26 cellular contexts compared by ENCODE assay signal in genomic region chr12:16399110-16399509, GRCh38. TPM values are rescaled to one million over a fixed set of nuclear protein-coding genes. Genes with fewer than 3 reads are reported as not detected.
"Had no signal": no experiment of that assay in that cellular context is flagged by ENCODE, and none has a peak within 500 bp of the region (broad histone marks: within the 10 kb centered on the region; RNA-seq: fewer than 3 reads in every experiment).

No MANE protein-coding gene starts in this region.

- H3K27me3 ChIP-seq: breast epithelium, esophagus muscularis mucosa, hepatocyte, ovary, transverse colon, uterus had no signal

- H3K4me3 ChIP-seq: breast epithelium, coronary artery, esophagus muscularis mucosa, hepatocyte, ovary, prostate gland, transverse colon, uterus had no signal

- H3K36me3 Mint-ChIP-seq: activated naive CD8-positive, alpha-beta T cell; natural killer cell treated with Interleukin-12 subunit alpha and Interleukin-12 subunit beta and Interleukin-15 and Interleukin-18, amount 100 ng/mL, for 72 hours; stimulated activated naive B cell treated with anti-CD40 and anti-IgM and Interleukin-4, amounts not matched to agents 10 μg/mL and 1 μg/mL and 100 μg/mL, for 72 hours had no signal

- DNase-seq: activated B cell treated with CpG ODN at 0.5 μM for 24 hours; activated CD4-positive, alpha-beta T cell treated with anti-CD3 and anti-CD28 coated beads for 36 hours; activated CD4-positive, alpha-beta T cell treated with anti-CD3 and anti-CD28 coated beads, Interleukin-2, amount 50 U/mL, for 4 hours; activated CD8-positive, alpha-beta memory T cell treated with anti-CD3 and anti-CD28 coated beads for 24 hours; activated CD8-positive, alpha-beta memory T cell treated with anti-CD3 and anti-CD28 coated beads, Interleukin-2, amount 50 U/mL, for 48 hours; activated naive CD4-positive, alpha-beta T cell; activated T-cell treated with anti-CD3 and anti-CD28 coated beads, Interleukin-2, amount 50 U/mL, for 4 hours; amniotic stem cell; glutamatergic neuron; kidney glomerular epithelial cell; midbrain; ovary; stimulated activated CD4-positive, alpha-beta T cell treated with anti-CD3 and anti-CD28 coated beads, Interleukin-2, amount 100 ng/mL, for 48 hours; stimulated activated CD8-positive, alpha-beta memory T cell treated with anti-CD3 and anti-CD28 coated beads, Interleukin-4, amount 100 ng/mL, for 48 hours; stimulated activated naive B cell treated with anti-CD40 and anti-IgM and Interleukin-4, amounts not matched to agents 10 μg/mL and 1 μg/mL and 100 μg/mL, for 72 hours; transverse colon; uterus had no signal

- H3K9me3 Mint-ChIP-seq: activated T-cell treated with anti-CD3 and anti-CD28 coated beads, Interleukin-2, amount 50 U/mL, for 4 hours had no signal

- H3K4me1 ChIP-seq: breast epithelium, esophagus muscularis mucosa, prostate gland, transverse colon, uterus had no signal

- H2AFZ ChIP-seq: hepatocyte had no signal

- H3K27ac ChIP-seq: breast epithelium, coronary artery, esophagus muscularis mucosa, hepatocyte, ovary, prostate gland, transverse colon, uterus had no signal

- H3K36me3 ChIP-seq: breast epithelium, esophagus muscularis mucosa, ovary, prostate gland, transverse colon, uterus had no signal

- H3K27ac Mint-ChIP-seq: activated B cell treated with CpG ODN at 0.5 μM for 24 hours; activated CD4-positive, alpha-beta T cell treated with anti-CD3 and anti-CD28 coated beads for 36 hours; activated naive CD8-positive, alpha-beta T cell; activated T-helper 2 cell treated with anti-CD3 and anti-CD28 coated beads, Interferon-gamma antibody, Interleukin-2, Interleukin-4, amounts not matched to agents 10 μg/mL and 5 μg/mL and 100 μg/mL, durations not matched to agents 14 hours and 24 hours and 36 hours; natural killer cell treated with Interleukin-12 subunit alpha and Interleukin-12 subunit beta and Interleukin-15 and Interleukin-18, amount 100 ng/mL, for 72 hours; stimulated activated naive B cell treated with anti-CD40 and anti-IgM and Interleukin-4, amounts not matched to agents 10 μg/mL and 1 μg/mL and 100 μg/mL, for 72 hours had no signal

- H3K27me3 Mint-ChIP-seq: activated B cell treated with CpG ODN at 0.5 μM for 24 hours; activated CD4-positive, alpha-beta T cell treated with anti-CD3 and anti-CD28 coated beads for 36 hours; activated naive CD8-positive, alpha-beta T cell; central memory CD8-positive, alpha-beta T cell; natural killer cell treated with Interleukin-12 subunit alpha and Interleukin-12 subunit beta and Interleukin-15 and Interleukin-18, amount 100 ng/mL, for 72 hours; stimulated activated naive B cell treated with anti-CD40 and anti-IgM and Interleukin-4, amounts not matched to agents 10 μg/mL and 1 μg/mL and 100 μg/mL, for 72 hours had no signal

- H3K4me1 Mint-ChIP-seq: activated B cell treated with CpG ODN at 0.5 μM for 24 hours; activated CD4-positive, alpha-beta T cell treated with anti-CD3 and anti-CD28 coated beads for 36 hours; central memory CD8-positive, alpha-beta T cell; stimulated activated naive B cell treated with anti-CD40 and anti-IgM and Interleukin-4, amounts not matched to agents 10 μg/mL and 1 μg/mL and 100 μg/mL, for 72 hours had no signal

- H3K4me2 ChIP-seq: hepatocyte had no signal

- H3K79me2 ChIP-seq: hepatocyte had no signal

- H3K9me3 ChIP-seq: prostate gland, transverse colon, uterus had no signal

- ATAC-seq: activated CD4-positive, alpha-beta T cell treated with anti-CD3 and anti-CD28 coated beads for 36 hours; activated T-cell treated with anti-CD3 and anti-CD28 coated beads, Interleukin-2, amount 50 U/mL, for 4 hours; natural killer cell treated with Interleukin-12 subunit alpha and Interleukin-12 subunit beta and Interleukin-15 and Interleukin-18, amount 100 ng/mL, for 72 hours; stimulated activated naive B cell treated with anti-CD40 and anti-IgM and Interleukin-4, amounts not matched to agents 10 μg/mL and 1 μg/mL and 100 μg/mL, for 72 hours had no signal

- H3K4me3 Mint-ChIP-seq: activated B cell treated with CpG ODN at 0.5 μM for 24 hours; activated CD4-positive, alpha-beta T cell treated with anti-CD3 and anti-CD28 coated beads for 36 hours; activated naive CD8-positive, alpha-beta T cell; activated T-cell treated with anti-CD3 and anti-CD28 coated beads, Interleukin-2, amount 50 U/mL, for 4 hours; central memory CD8-positive, alpha-beta T cell; natural killer cell treated with Interleukin-12 subunit alpha and Interleukin-12 subunit beta and Interleukin-15 and Interleukin-18, amount 100 ng/mL, for 72 hours; stimulated activated naive B cell treated with anti-CD40 and anti-IgM and Interleukin-4, amounts not matched to agents 10 μg/mL and 1 μg/mL and 100 μg/mL, for 72 hours had no signal

RNA-seq across cellular contexts. Expression of gene MGST1, which starts 51.7 kb away (rescaled TPM):
- total RNA-seq: activated B cell treated with CpG ODN at 0.5 μM for 24 hours; activated CD4-positive, alpha-beta T cell treated with anti-CD3 and anti-CD28 coated beads for 36 hours had no signal
